In the genomic region with DNA sequence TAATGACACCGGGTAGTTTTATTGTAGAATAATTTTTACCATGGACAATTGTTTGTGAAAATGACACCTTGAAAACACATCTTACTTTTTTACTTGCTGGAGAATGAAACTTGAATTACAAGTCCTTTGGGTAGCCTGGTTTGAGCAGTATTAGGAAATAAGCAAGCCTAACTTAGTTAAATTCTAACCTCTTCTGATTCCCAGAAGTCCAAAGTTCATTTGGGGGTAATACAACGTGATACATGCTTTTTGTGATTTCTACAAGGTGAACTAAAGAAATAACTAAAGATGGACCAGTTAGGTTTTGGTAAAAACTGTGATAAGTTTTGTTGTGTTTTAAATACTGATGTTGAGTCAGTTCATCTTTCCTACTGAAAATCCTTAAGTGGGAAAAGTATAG, we compare ENCODE assay signal across 9 cellular contexts.
DNase-seq lines count a peak whose midpoint lies in the region; ATAC-seq and TF ChIP-seq lines count a peak whose summit lies in the region.
"Had no signal": no experiment of that assay in that cellular context is flagged by ENCODE, and none has a peak within 500 bp of the region (broad histone marks: within the 10 kb centered on the region; RNA-seq: fewer than 3 reads in every experiment).

No MANE protein-coding gene starts in this region.

- H3K36me3 ChIP-seq in BLaER1 = no peaks in the 10 kb centered on the region
- no peaks in the 10 kb centered on the region for H3K36me3 ChIP-seq in endocrine pancreas (ENCODE audit: control insufficient read depth, insufficient read depth, low read length)
- H3K36me3 ChIP-seq in osteoblast (ENCODE audit: insufficient read depth, low read length) = peaks cover 7% of the 10 kb centered on the region

- no peak for ATAC-seq in GM19463 (IDR thresholded peaks at IDR 0.05; ENCODE audit: unreplicated experiment)
- no peak for ATAC-seq in HG02885 (IDR thresholded peaks at IDR 0.05; ENCODE audit: poor library complexity, unreplicated experiment)

- peak overlapping the region; percentile 75 for H3K4me3 ChIP-seq in BLaER1
- H3K4me3 ChIP-seq in endocrine pancreas (ENCODE audit: control insufficient read depth, insufficient read depth, low read length) = peak overlapping the region; percentile 65
- peak overlapping the region; percentile 63 for H3K4me3 ChIP-seq in osteoblast (ENCODE audit: insufficient read depth, low read length)

- H3K27ac ChIP-seq in BLaER1 = peak overlapping the region; percentile 83
- H3K27ac ChIP-seq in osteoblast (ENCODE audit: low read depth, low read length) = peak overlapping the region; percentile 78

- DNase-seq in OCI-M1 (lab: John Stamatoyannopoulos, UW) (peak; percentile 9), osteoblast (ENCODE audit: insufficient read length, low spot score, missing footprints) (no peak), NAMALWA (ENCODE audit: low spot score) (no peak), NCI-H510A treated with DMSO at 0.1 percent for 48 hours (lab: John Stamatoyannopoulos, UW) (no peak)
- DNase-seq: DND-41 had no signal

- H3K4me1 ChIP-seq in BLaER1 = peaks cover 33% of the 10 kb centered on the region
- no peaks in the 10 kb centered on the region for H3K4me1 ChIP-seq in endocrine pancreas (ENCODE audit: control insufficient read depth, insufficient read depth, low read length)
- peaks cover 29% of the 10 kb centered on the region for H3K4me1 ChIP-seq in osteoblast (ENCODE audit: insufficient read depth, low read length)

- peak overlapping the region; percentile 88 for H3K4me2 ChIP-seq in BLaER1
- H3K4me2 ChIP-seq in osteoblast (ENCODE audit: insufficient read depth, low read length) = peak overlapping the region; percentile 78

- H3K9me3 ChIP-seq in BLaER1 (no peaks in the 10 kb centered on the region), endocrine pancreas (ENCODE audit: control insufficient read depth, low read length) (no peaks in the 10 kb centered on the region), osteoblast (ENCODE audit: low read depth, low read length) (no peaks in the 10 kb centered on the region)

- no peak for TF ChIP-seq CTCF in osteoblast (IDR thresholded peaks at IDR 0.05; ENCODE audit: extremely low read depth, low read depth, low read length)

- H3K79me2 ChIP-seq in osteoblast (ENCODE audit: insufficient read depth, low read length) = peaks cover 43% of the 10 kb centered on the region

- peak overlapping the region; percentile 61 for H2AFZ ChIP-seq in osteoblast (ENCODE audit: low read length)

- peaks cover 29% of the 10 kb centered on the region for H3K27me3 ChIP-seq in BLaER1
- H3K27me3 ChIP-seq in endocrine pancreas (ENCODE audit: control insufficient read depth, insufficient read depth, low read length) = no peaks in the 10 kb centered on the region
- no peaks in the 10 kb centered on the region for H3K27me3 ChIP-seq in osteoblast (ENCODE audit: insufficient read depth, low read length)

- no peaks in the 10 kb centered on the region for H4K20me1 ChIP-seq in BLaER1
- no peaks in the 10 kb centered on the region for H4K20me1 ChIP-seq in osteoblast (ENCODE audit: insufficient read depth, low read length)

- H3K9ac ChIP-seq in BLaER1 (peak overlapping the region; percentile 82; the same call in 1 of the 2 replicates), endocrine pancreas (ENCODE audit: control insufficient read depth, insufficient read depth, low read length) (no peak overlapping the region)
